In genomic region chr6:15244605-15245360, GRCh38 we compare ENCODE assay signal across 8 cellular contexts. TPM values are rescaled to one million over a fixed set of nuclear protein-coding genes. Genes with fewer than 3 reads are reported as not detected.
A peak's percentile ranks its signal among the peaks of the same experiment; 100 is the strongest.
DNase-seq lines count a peak whose midpoint lies in the region; ATAC-seq and TF ChIP-seq lines count a peak whose summit lies in the region.

No MANE protein-coding gene starts in this region.

- peaks cover 10% of the 10 kb centered on the region for H3K36me3 Mint-ChIP-seq in activated CD8-positive, alpha-beta T cell treated with anti-CD3 and anti-CD28 coated beads, Interleukin-2, amount 10 ng/mL, durations not matched to agents 7 days and 5 days (ENCODE audit: low read depth)

- intact Hi-C loops in mucosa of descending colon (cut with DNase I, micrococcal nuclease) = no loop called here

- no peaks in the 10 kb centered on the region for H3K36me3 ChIP-seq in mucosa of descending colon (ENCODE audit: low read depth)

- peak overlapping the region; percentile 93 for H3K27ac Mint-ChIP-seq in activated CD8-positive, alpha-beta T cell treated with anti-CD3 and anti-CD28 coated beads, Interleukin-2, amount 10 ng/mL, durations not matched to agents 7 days and 5 days

- H3K4me1 ChIP-seq in mucosa of descending colon (ENCODE audit: low read depth) = peaks cover 7% of the 10 kb centered on the region

- POLR2A ChIA-PET in activated CD8-positive, alpha-beta T cell treated with anti-CD3 and anti-CD28 coated beads, Interleukin-2, amount 10 ng/mL, durations not matched to agents 7 days and 5 days (lab: Charles Lee) = interaction anchor here (0.5 to 1.0 kb wide), 2 partner anchors 20 to 1780 kb away, joined by 3 to 5 read pairs; no protein-coding TSS in a partner anchor

- CTCF ChIA-PET in activated CD8-positive, alpha-beta T cell treated with anti-CD3 and anti-CD28 coated beads, Interleukin-2, amount 10 ng/mL, durations not matched to agents 7 days and 5 days (lab: Charles Lee) = interaction anchor here (0.8 to 1.2 kb wide), 3 partner anchors 43 to 85 kb away, joined by 3 to 4 read pairs (median 3); no protein-coding TSS in a partner anchor

- peaks cover 20% of the 10 kb centered on the region for H3K4me1 Mint-ChIP-seq in activated CD8-positive, alpha-beta T cell treated with anti-CD3 and anti-CD28 coated beads, Interleukin-2, amount 10 ng/mL, durations not matched to agents 7 days and 5 days (ENCODE audit: low read depth)

- H3K4me3 ChIP-seq in mucosa of descending colon = peak overlapping the region; percentile 62

- no peaks in the 10 kb centered on the region for H3K9me3 Mint-ChIP-seq in activated CD8-positive, alpha-beta T cell treated with anti-CD3 and anti-CD28 coated beads, Interleukin-2, amount 10 ng/mL, durations not matched to agents 7 days and 5 days (ENCODE audit: insufficient read depth)

- DNase-seq in NCI-H2196 (lab: John Stamatoyannopoulos, UW; ENCODE audit: unreplicated experiment) (peak; percentile 69), NCI-H2196 treated with DMSO at 0.1 percent for 48 hours (lab: John Stamatoyannopoulos, UW; ENCODE audit: unreplicated experiment) (no peak), NCI-H460 (ENCODE audit: extremely low read depth, low read depth) (peak; percentile 30), epidermal melanocyte (ENCODE audit: insufficient read length, low spot score) (peak; percentile 50), mucosa of descending colon (peak; percentile 84 to 90 (median 87))
- DNase-seq in activated CD8-positive, alpha-beta T cell treated with anti-CD3 and anti-CD28 coated beads, Interleukin-2, amount 10 ng/mL, durations not matched to agents 7 days and 5 days = peak; percentile 69
- DNase-seq in stimulated activated naive CD4-positive, alpha-beta T cell treated with Interleukin-2 at 50 U/mL for 16 hours (lab: John Stamatoyannopoulos, UW) = peak; percentile 70

- ATAC-seq in HG02884 (IDR thresholded peaks at IDR 0.05; ENCODE audit: unreplicated experiment) (peak; percentile 8), mucosa of descending colon (peak; percentile 41)
- ATAC-seq in activated CD8-positive, alpha-beta T cell treated with anti-CD3 and anti-CD28 coated beads, Interleukin-2, amount 10 ng/mL, durations not matched to agents 7 days and 5 days = peak; percentile 24

- peak overlapping the region; percentile 94 for H3K4me3 Mint-ChIP-seq in activated CD8-positive, alpha-beta T cell treated with anti-CD3 and anti-CD28 coated beads, Interleukin-2, amount 10 ng/mL, durations not matched to agents 7 days and 5 days

- H3K27me3 Mint-ChIP-seq in activated CD8-positive, alpha-beta T cell treated with anti-CD3 and anti-CD28 coated beads, Interleukin-2, amount 10 ng/mL, durations not matched to agents 7 days and 5 days (ENCODE audit: low read depth) = no peaks in the 10 kb centered on the region

- TF ChIP-seq CTCF in mucosa of descending colon (IDR thresholded peaks at IDR 0.05) = no peak

- no peaks in the 10 kb centered on the region for H3K9me3 ChIP-seq in mucosa of descending colon

RNA-seq across cellular contexts. Expression of gene JARID2, which starts 1.1 kb away (rescaled TPM):
- total RNA-seq in NCI-H460 (2014; rRNA removed; shearing (Covaris generic)) = 3.2 and 3.5 TPM in 2 replicates
- polyA plus RNA-seq in NCI-H460 (2014; cell fraction: nucleus; rRNA removed) = 3.1 and 5.1 TPM in 2 replicates
- 10 to 100 TPM; 33.0 to 33.2 TPM for total RNA-seq in activated CD8-positive, alpha-beta T cell treated with anti-CD3 and anti-CD28 coated beads, Interleukin-2, amount 10 ng/mL, durations not matched to agents 7 days and 5 days
- 10 to 100 TPM; 10.6 to 11.8 (median 11.4) TPM for total RNA-seq in mucosa of descending colon
